In the genomic region with DNA sequence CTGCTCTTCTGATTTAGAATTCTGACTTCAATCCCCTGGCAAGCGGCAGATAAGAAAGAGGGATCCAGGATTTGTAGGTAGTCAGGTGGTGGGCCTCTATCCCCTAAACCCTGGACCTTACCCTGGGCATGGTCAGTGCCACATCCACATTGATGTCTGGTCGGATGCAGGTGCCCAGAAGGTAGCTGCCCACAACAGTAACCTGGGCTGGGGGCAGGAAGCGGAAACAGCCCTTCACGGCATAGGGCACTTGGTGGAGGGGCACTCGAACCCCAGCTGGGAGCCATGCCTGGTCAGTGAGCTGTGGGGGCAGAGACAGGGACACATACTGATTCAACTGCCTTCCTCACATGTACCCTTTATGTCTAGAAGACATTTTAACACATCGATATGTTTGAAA, we compare ENCODE assay signal across 16 cellular contexts. TPM values are rescaled to one million over a fixed set of nuclear protein-coding genes. Genes with fewer than 3 reads are reported as not detected.
"Had no signal": no experiment of that assay in that cellular context is flagged by ENCODE, and none has a peak within 500 bp of the region (broad histone marks: within the 10 kb centered on the region; RNA-seq: fewer than 3 reads in every experiment).

No MANE protein-coding gene starts in this region.

- DNase-seq: activated CD4-positive, alpha-beta memory T cell treated with anti-CD3 and anti-CD28 coated beads, Interleukin-2, amount 10 ng/mL, durations not matched to agents 7 days and 5 days; activated CD4-positive, alpha-beta T cell treated with anti-CD3 and anti-CD28 coated beads for 4 hours; activated gamma-delta T cell treated with Interleukin-2 at 50 U/mL for 16 hours; activated T-cell treated with anti-CD3 and anti-CD28 coated beads, Interleukin-2, amount 50 U/mL, for 72 hours; brain microvascular endothelial cell; cortex of kidney; effector CD4-positive, alpha-beta T cell; SK-N-SH; stimulated activated CD4-positive, alpha-beta T cell treated with anti-CD3 and anti-CD28 coated beads, Interleukin-2, amount 100 ng/mL, for 24 hours; stimulated activated naive CD8-positive, alpha-beta T cell treated with anti-CD3 and anti-CD28 coated beads, Interleukin-15, Interleukin-2, amounts not matched to agents 100 U/mL and 50 U/mL, for 24 hours; transverse colon had no signal

- H3K4me3 Mint-ChIP-seq: activated CD4-positive, alpha-beta memory T cell treated with anti-CD3 and anti-CD28 coated beads, Interleukin-2, amount 10 ng/mL, durations not matched to agents 7 days and 5 days; activated T-cell treated with anti-CD3 and anti-CD28 coated beads, Interleukin-2, amount 50 U/mL, for 72 hours; WTC11 had no signal

- H3K9ac ChIP-seq: parathyroid adenoma, SK-N-SH had no signal

- H2AFZ ChIP-seq: parathyroid adenoma had no signal

- H3K27ac Mint-ChIP-seq: activated CD4-positive, alpha-beta memory T cell treated with anti-CD3 and anti-CD28 coated beads, Interleukin-2, amount 10 ng/mL, durations not matched to agents 7 days and 5 days; WTC11 had no signal

- H3K9me2 ChIP-seq: SK-N-SH had no signal

- H3K4me2 ChIP-seq: SK-N-SH had no signal

- H3K27ac ChIP-seq: brain microvascular endothelial cell, parathyroid adenoma, suprapubic skin, transverse colon had no signal

- ATAC-seq: activated T-cell treated with anti-CD3 and anti-CD28 coated beads, Interleukin-2, amount 50 U/mL, for 72 hours; left lobe of liver; stimulated activated naive CD8-positive, alpha-beta T cell treated with anti-CD3 and anti-CD28 coated beads, Interleukin-15, Interleukin-2, amounts not matched to agents 100 U/mL and 50 U/mL, for 24 hours; WTC11 had no signal

- H3K9me3 Mint-ChIP-seq: activated CD4-positive, alpha-beta memory T cell treated with anti-CD3 and anti-CD28 coated beads, Interleukin-2, amount 10 ng/mL, durations not matched to agents 7 days and 5 days; activated T-cell treated with anti-CD3 and anti-CD28 coated beads, Interleukin-2, amount 50 U/mL, for 72 hours; WTC11 had no signal

- H3K9me3 ChIP-seq: SK-N-SH, suprapubic skin, transverse colon had no signal

- H3K4me3 ChIP-seq: suprapubic skin, transverse colon had no signal

- H3K4me1 ChIP-seq: parathyroid adenoma had no signal

- H3K27me3 ChIP-seq: brain microvascular endothelial cell, suprapubic skin, transverse colon had no signal

- H3K27me3 Mint-ChIP-seq: activated CD4-positive, alpha-beta memory T cell treated with anti-CD3 and anti-CD28 coated beads, Interleukin-2, amount 10 ng/mL, durations not matched to agents 7 days and 5 days had no signal

RNA-seq across cellular contexts. Expression of a gene that starts 22.5 kb away (rescaled TPM):
- total RNA-seq: frontal cortex had no signal

RNA-seq across cellular contexts. Expression of a gene that starts 54.2 kb away (rescaled TPM):
- total RNA-seq: frontal cortex, transverse colon had no signal
